In the genomic region with DNA sequence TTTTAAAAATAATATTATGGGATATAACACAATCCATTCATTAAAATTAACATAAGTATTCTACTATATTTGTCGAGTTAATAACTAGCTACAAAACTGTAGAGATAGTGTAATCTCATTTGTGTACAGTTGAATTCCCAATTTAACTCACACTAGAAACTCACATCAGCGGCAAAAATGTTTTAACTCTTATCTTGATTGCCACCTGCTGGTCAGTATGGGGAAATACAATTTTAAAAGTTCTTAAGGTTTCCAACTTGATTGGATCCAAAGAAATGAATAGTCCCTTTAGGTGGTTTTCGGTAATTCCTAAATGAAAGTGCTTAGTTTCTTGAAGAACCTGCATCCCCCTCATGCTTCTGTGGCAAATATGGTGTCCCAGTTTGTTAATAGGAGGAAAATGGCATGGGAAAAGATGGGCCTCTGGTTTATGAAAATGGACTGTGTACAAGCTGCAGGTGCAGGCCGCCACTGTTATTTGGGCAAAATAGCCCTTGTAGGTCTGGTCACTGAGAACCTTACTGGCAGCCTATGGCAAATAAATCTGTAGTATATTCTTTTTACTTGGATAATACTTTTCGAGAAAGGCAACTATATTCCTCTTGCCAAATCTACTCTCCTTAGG, we compare ENCODE assay signal across 9 cellular contexts. TPM values are rescaled to one million over a fixed set of nuclear protein-coding genes. Genes with fewer than 3 reads are reported as not detected.
DNase-seq lines count a peak whose midpoint lies in the region; ATAC-seq and TF ChIP-seq lines count a peak whose summit lies in the region.
"Had no signal": no experiment of that assay in that cellular context is flagged by ENCODE, and none has a peak within 500 bp of the region (broad histone marks: within the 10 kb centered on the region; RNA-seq: fewer than 3 reads in every experiment).

No MANE protein-coding gene starts in this region.

- WGBS in mesendoderm (ENCODE audit: extremely low coverage, insufficient coverage, low lambda C conversion rate) = no CpG with 5 or more reads among the region's 5 CpGs

- H4K8ac ChIP-seq in mesendoderm (ENCODE audit: low read depth, low read length) = no peak overlapping the region

- H3K4me1 ChIP-seq in mesendoderm (ENCODE audit: control insufficient read depth, low read depth, low read length) = no peaks in the 10 kb centered on the region

- H4K5ac ChIP-seq in mesendoderm (ENCODE audit: low read length) = no peak overlapping the region

- no peak overlapping the region for H2BK120ac ChIP-seq in mesendoderm (ENCODE audit: low read depth, low read length)

- H3K56ac ChIP-seq in mesendoderm (ENCODE audit: low read length) = no peak overlapping the region

- H3K9ac ChIP-seq in mesendoderm (ENCODE audit: low read length) = no peak overlapping the region

- H3K4ac ChIP-seq in mesendoderm (ENCODE audit: low read depth, low read length) = no peak overlapping the region

- no peak overlapping the region for H2BK15ac ChIP-seq in mesendoderm (replicated peaks; ENCODE audit: low read depth)

- no peak overlapping the region for H3K27ac ChIP-seq in mesendoderm (ENCODE audit: low read depth, low read length)
- H3K27ac ChIP-seq: neutrophil had no signal

- no peak overlapping the region for H2AK5ac ChIP-seq in mesendoderm (ENCODE audit: low read length)

- H3K79me1 ChIP-seq in mesendoderm (ENCODE audit: low read length) = no peaks in the 10 kb centered on the region

- no peak overlapping the region for H3K4me2 ChIP-seq in mesendoderm (ENCODE audit: low read length)

- no peak overlapping the region for H3K18ac ChIP-seq in mesendoderm (ENCODE audit: low read length)

- peak; percentile 46 for TF ChIP-seq CTCF in cardiac fibroblast (IDR thresholded peaks at IDR 0.05; ENCODE audit: low read depth, low read length)
- no peak for TF ChIP-seq CTCF in omental fat pad (IDR thresholded peaks at IDR 0.05)

- peak; percentile 60 for ATAC-seq in HG03060 (IDR thresholded peaks at IDR 0.05; ENCODE audit: low read depth, unreplicated experiment)
- no peak for ATAC-seq in GM21786 (IDR thresholded peaks at IDR 0.05; ENCODE audit: unreplicated experiment)
- no peak for ATAC-seq in omental fat pad (ENCODE audit: low FRiP score)

- H3K4me3 ChIP-seq in cardiac fibroblast (replicated peaks in 1 of 2; ENCODE audit: low read depth in 2 of 2, low read length in 2 of 2) = no peak overlapping the region
- no peak overlapping the region for H3K4me3 ChIP-seq in mesendoderm (ENCODE audit: low read length)

- no peaks in the 10 kb centered on the region for H3K27me3 ChIP-seq in mesendoderm (ENCODE audit: insufficient read depth, low read length, poor library complexity)

- no peak overlapping the region for H3K23ac ChIP-seq in mesendoderm (ENCODE audit: low read length)

- no peaks in the 10 kb centered on the region for H3K79me2 ChIP-seq in mesendoderm (ENCODE audit: control insufficient read depth, insufficient read depth, low read length)

- no peak overlapping the region for H2BK5ac ChIP-seq in mesendoderm (ENCODE audit: low read length)

- DNase-seq in ELR (ENCODE audit: low read depth) (peak; percentile 43), NCI-H446 treated with DMSO at 0.1 percent for 48 hours (lab: John Stamatoyannopoulos, UW) (peak; percentile 72), cardiac fibroblast (ENCODE audit: low read depth in 2 of 2) (peak; percentile 54 to 60), mesendoderm (peak; percentile 33), ureter (ENCODE audit: low spot score) (no peak), omental fat pad (ENCODE audit: low spot score) (no peak)

- H3K36me3 ChIP-seq in mesendoderm (ENCODE audit: control insufficient read depth, insufficient read depth, low read length) = no peaks in the 10 kb centered on the region
- H3K36me3 ChIP-seq: neutrophil had no signal

RNA-seq across cellular contexts. Expression of gene SLC17A6, which starts 33.7 kb away (rescaled TPM):
- polyA plus RNA-seq in mesendoderm (2013, experiment 1 of 2) = 0.03 TPM
- polyA plus RNA-seq in mesendoderm (2013, experiment 2 of 2) = 0.15 TPM
- total RNA-seq in ureter (not detected), omental fat pad (not detected)

Comparison
In these comparisons a context has a peak if more than half of its experiments do, and no peak if none do; other contexts are left out.
1. DNase-seq: peak in ELR (single experiment), NCI-H446 treated with DMSO at 0.1 percent for 48 hours (single experiment), cardiac fibroblast (2 of 2) and mesendoderm (single experiment); none in ureter (single experiment) and omental fat pad (single experiment).